In the genomic region with DNA sequence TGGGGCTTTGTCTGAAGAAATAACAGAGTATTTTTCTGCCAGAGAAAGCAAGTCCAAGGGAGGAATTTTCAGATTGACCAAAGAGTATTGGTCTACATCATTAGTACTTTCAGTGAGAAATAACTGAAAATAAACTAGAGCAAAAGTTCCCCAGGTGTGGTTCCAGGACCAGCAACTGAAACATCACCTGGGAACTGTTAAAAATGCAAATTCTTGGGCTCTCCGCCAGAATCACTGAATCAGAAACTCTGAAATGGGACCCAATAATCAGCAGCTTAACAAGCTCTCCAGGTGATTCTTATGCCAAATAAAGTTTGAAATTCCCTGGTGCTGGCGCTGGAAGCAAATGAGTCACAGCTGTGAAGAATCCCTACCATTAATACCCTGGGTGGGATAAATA, we compare ENCODE assay signal across 12 cellular contexts. TPM values are rescaled to one million over a fixed set of nuclear protein-coding genes. Genes with fewer than 3 reads are reported as not detected.
A peak's percentile ranks its signal among the peaks of the same experiment; 100 is the strongest.
DNase-seq lines count a peak whose midpoint lies in the region; ATAC-seq and TF ChIP-seq lines count a peak whose summit lies in the region.
"Had no signal": no experiment of that assay in that cellular context is flagged by ENCODE, and none has a peak within 500 bp of the region (broad histone marks: within the 10 kb centered on the region; RNA-seq: fewer than 3 reads in every experiment).

No MANE protein-coding gene starts in this region.

- H3K4me1 ChIP-seq in CD8-positive, alpha-beta T cell (ENCODE audit: insufficient read depth, low read length): peaks cover 58% of the 10 kb centered on the region
- H3K4me1 ChIP-seq: gastrocnemius medialis, upper lobe of right lung had no signal

- POLR2A ChIA-PET in CD8-positive, alpha-beta T cell (lab: Charles Lee): interaction anchor here (1.3 to 2.5 kb wide), 7 partner anchors 143 to 193 kb away, joined by 3 to 18 read pairs (median 4); no protein-coding TSS in a partner anchor

- H3K36me3 Mint-ChIP-seq in CD8-positive, alpha-beta T cell: peaks cover 49% of the 10 kb centered on the region
- peaks cover 71% of the 10 kb centered on the region for H3K36me3 Mint-ChIP-seq in activated naive CD8-positive, alpha-beta T cell treated with anti-CD3 and anti-CD28 coated beads, Interleukin-2, amount 50 U/mL, for 24 hours (ENCODE audit: low read depth)
- no peaks in the 10 kb centered on the region for H3K36me3 Mint-ChIP-seq in glutamatergic neuron (ENCODE audit: unreplicated experiment)

- intact Hi-C loops in CD8-positive, alpha-beta T cell (cut with DNase I, micrococcal nuclease): loop anchor here (2.0 to 10.0 kb wide), 4 partner anchors 57 to 1603 kb away; no protein-coding TSS in a partner anchor

- H3K4me3 ChIP-seq in CD8-positive, alpha-beta T cell (ENCODE audit: low read depth, low read length): peak overlapping the region; percentile 62
- no peak overlapping the region for H3K4me3 ChIP-seq in WERI-Rb-1 (ENCODE audit: low read depth, low read length)
- H3K4me3 ChIP-seq: gastrocnemius medialis, upper lobe of right lung had no signal

- H3K27me3 Mint-ChIP-seq in CD8-positive, alpha-beta T cell (ENCODE audit: low read depth): no peaks in the 10 kb centered on the region
- H3K27me3 Mint-ChIP-seq in activated naive CD8-positive, alpha-beta T cell treated with anti-CD3 and anti-CD28 coated beads, Interleukin-2, amount 50 U/mL, for 24 hours: no peaks in the 10 kb centered on the region
- H3K27me3 Mint-ChIP-seq in glutamatergic neuron (ENCODE audit: unreplicated experiment): no peaks in the 10 kb centered on the region

- no peak for DNase-seq in CD8-positive, alpha-beta T cell
- no peak for DNase-seq in activated naive CD8-positive, alpha-beta T cell treated with anti-CD3 and anti-CD28 coated beads, Interleukin-2, amount 50 U/mL, for 24 hours
- DNase-seq in WERI-Rb-1: no peak
- no peak for DNase-seq in glutamatergic neuron
- DNase-seq: gastrocnemius medialis, NCI-H1436, upper lobe of right lung had no signal

- H3K4me3 Mint-ChIP-seq in CD8-positive, alpha-beta T cell: peak overlapping the region; percentile 85
- H3K4me3 Mint-ChIP-seq in activated naive CD8-positive, alpha-beta T cell treated with anti-CD3 and anti-CD28 coated beads, Interleukin-2, amount 50 U/mL, for 24 hours: peak overlapping the region; percentile 84
- H3K4me3 Mint-ChIP-seq in glutamatergic neuron (ENCODE audit: unreplicated experiment): no peak overlapping the region

- no peaks in the 10 kb centered on the region for H3K27me3 ChIP-seq in CD8-positive, alpha-beta T cell (ENCODE audit: insufficient read depth, low read length)
- H3K27me3 ChIP-seq in WERI-Rb-1 (ENCODE audit: insufficient read depth, low read depth, severe bottlenecking): no peaks in the 10 kb centered on the region
- H3K27me3 ChIP-seq: gastrocnemius medialis, upper lobe of right lung had no signal

- no peak for TF ChIP-seq CTCF in CD8-positive, alpha-beta T cell (IDR thresholded peaks at IDR 0.05)
- TF ChIP-seq CTCF in WERI-Rb-1 (IDR thresholded peaks at IDR 0.05; ENCODE audit: low read depth, low read length) (no peak), glutamatergic neuron (IDR thresholded peaks at IDR 0.05; ENCODE audit: partially characterized antibody, unreplicated experiment) (no peak)

- H3K36me3 ChIP-seq in CD8-positive, alpha-beta T cell (ENCODE audit: insufficient read depth, low read length): no peaks in the 10 kb centered on the region
- H3K36me3 ChIP-seq in WERI-Rb-1: no peaks in the 10 kb centered on the region
- H3K36me3 ChIP-seq: gastrocnemius medialis, upper lobe of right lung had no signal

- CTCF ChIA-PET in CD8-positive, alpha-beta T cell (lab: Charles Lee): interaction anchor here (0.7 to 2.2 kb wide), 5 partner anchors 76 to 322 kb away, joined by 3 to 6 read pairs (median 4); no protein-coding TSS in a partner anchor

- no peaks in the 10 kb centered on the region for H3K9me3 ChIP-seq in CD8-positive, alpha-beta T cell (ENCODE audit: low read length)
- H3K9me3 ChIP-seq in WERI-Rb-1 (ENCODE audit: severe bottlenecking): no peaks in the 10 kb centered on the region
- H3K9me3 ChIP-seq: gastrocnemius medialis, upper lobe of right lung had no signal

- ATAC-seq in CD8-positive, alpha-beta T cell: no peak
- ATAC-seq in GM21447 (IDR thresholded peaks at IDR 0.05; ENCODE audit: unreplicated experiment) (peak; percentile 70), HG03432 (IDR thresholded peaks at IDR 0.05; ENCODE audit: unreplicated experiment) (peak; percentile 67), GM19463 (IDR thresholded peaks at IDR 0.05; ENCODE audit: unreplicated experiment) (no peak), HG03108 (IDR thresholded peaks at IDR 0.05; ENCODE audit: unreplicated experiment) (no peak)
- no peak for ATAC-seq in activated naive CD8-positive, alpha-beta T cell treated with anti-CD3 and anti-CD28 coated beads, Interleukin-2, amount 50 U/mL, for 24 hours
- ATAC-seq: gastrocnemius medialis, upper lobe of right lung had no signal

- H3K27ac Mint-ChIP-seq in CD8-positive, alpha-beta T cell: peak overlapping the region; percentile 96
- peak overlapping the region; percentile 96 for H3K27ac Mint-ChIP-seq in activated naive CD8-positive, alpha-beta T cell treated with anti-CD3 and anti-CD28 coated beads, Interleukin-2, amount 50 U/mL, for 24 hours
- no peak overlapping the region for H3K27ac Mint-ChIP-seq in glutamatergic neuron (ENCODE audit: unreplicated experiment)
- H3K27ac Mint-ChIP-seq: activated naive CD4-positive, alpha-beta T cell treated with anti-CD3 and anti-CD28 coated beads, Interleukin-2, amount 50 U/mL, for 72 hours had no signal

- peak overlapping the region; percentile 72 for H3K27ac ChIP-seq in CD8-positive, alpha-beta T cell (ENCODE audit: low read depth, low read length)
- no peak overlapping the region for H3K27ac ChIP-seq in WERI-Rb-1
- H3K27ac ChIP-seq: gastrocnemius medialis, upper lobe of right lung had no signal

- peaks cover 76% of the 10 kb centered on the region for H3K4me1 Mint-ChIP-seq in CD8-positive, alpha-beta T cell (ENCODE audit: low read depth)
- H3K4me1 Mint-ChIP-seq in activated naive CD8-positive, alpha-beta T cell treated with anti-CD3 and anti-CD28 coated beads, Interleukin-2, amount 50 U/mL, for 24 hours: peaks cover 78% of the 10 kb centered on the region
- no peaks in the 10 kb centered on the region for H3K4me1 Mint-ChIP-seq in glutamatergic neuron (ENCODE audit: low read depth, unreplicated experiment)

- H3K9me3 Mint-ChIP-seq in CD8-positive, alpha-beta T cell: peaks cover 3% of the 10 kb centered on the region
- H3K9me3 Mint-ChIP-seq in activated naive CD8-positive, alpha-beta T cell treated with anti-CD3 and anti-CD28 coated beads, Interleukin-2, amount 50 U/mL, for 24 hours: peaks cover 7% of the 10 kb centered on the region
- no peaks in the 10 kb centered on the region for H3K9me3 Mint-ChIP-seq in glutamatergic neuron (ENCODE audit: unreplicated experiment)
- H3K9me3 Mint-ChIP-seq: activated naive CD4-positive, alpha-beta T cell treated with anti-CD3 and anti-CD28 coated beads, Interleukin-2, amount 50 U/mL, for 72 hours had no signal

RNA-seq across cellular contexts. Expression of a gene that starts 52.1 kb away (rescaled TPM):
- total RNA-seq in CD8-positive, alpha-beta T cell: 1 to 10 TPM; 1.1 to 1.4 TPM
- 4.1 TPM for total RNA-seq in glutamatergic neuron (ENCODE audit: unreplicated experiment)

RNA-seq across cellular contexts. Expression of a gene that starts 55.6 kb away (rescaled TPM):
- 1 to 10 TPM; 7.9 to 8.5 TPM for total RNA-seq in CD8-positive, alpha-beta T cell
- 22.1 TPM for total RNA-seq in glutamatergic neuron (ENCODE audit: unreplicated experiment)

Comparison
In these comparisons a context has a peak if more than half of its experiments do, and no peak if none do; other contexts are left out.
1. ATAC-seq: peak in GM21447 (single experiment) and HG03432 (single experiment); none in CD8-positive, alpha-beta T cell (single experiment), activated naive CD8-positive, alpha-beta T cell treated with anti-CD3 and anti-CD28 coated beads, Interleukin-2, amount 50 U/mL, for 24 hours (single experiment), GM19463 (single experiment) and HG03108 (single experiment).